In the genomic region with DNA sequence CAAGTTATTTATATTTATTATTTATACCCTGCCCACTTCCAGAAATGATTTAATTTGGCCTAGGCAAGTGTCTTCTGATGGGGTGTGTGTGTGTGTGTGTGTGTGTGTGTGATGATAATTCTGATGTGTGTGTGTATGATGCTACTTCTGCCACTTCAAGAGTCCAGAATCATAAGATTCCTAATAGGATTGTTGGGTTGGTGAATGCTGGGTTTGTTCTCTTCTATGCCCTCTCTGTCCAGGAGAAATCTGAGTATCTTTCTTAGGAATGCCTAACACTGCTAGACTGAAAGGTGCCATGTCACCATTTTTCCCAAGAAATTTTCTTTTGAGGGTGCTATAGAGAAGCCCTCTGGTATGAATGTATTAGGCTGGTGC, we compare ENCODE assay signal across 14 cellular contexts.
DNase-seq lines count a peak whose midpoint lies in the region; ATAC-seq and TF ChIP-seq lines count a peak whose summit lies in the region.
"Had no signal": no experiment of that assay in that cellular context is flagged by ENCODE, and none has a peak within 500 bp of the region (broad histone marks: within the 10 kb centered on the region; RNA-seq: fewer than 3 reads in every experiment).

No MANE protein-coding gene starts in this region.

- H3K27ac Mint-ChIP-seq in T-helper 1 cell treated with Interleukin-12 subunit alpha and Interleukin-12 subunit beta and Interleukin-4 antibody, amounts not matched to agents 30 μg/mL and 1 μg/mL, for 36 hours, result peak overlapping the region; percentile 82

- H3K4me1 ChIP-seq in Panc1 (ENCODE audit: control insufficient read depth, insufficient read depth, low read length) (peaks cover 65% of the 10 kb centered on the region), skeletal muscle satellite cell (ENCODE audit: control insufficient read depth, insufficient read depth, low read length) (peaks cover 61% of the 10 kb centered on the region)

- peak overlapping the region; percentile 20 for H3K4me2 ChIP-seq in skeletal muscle satellite cell (ENCODE audit: low read length)

- no peaks in the 10 kb centered on the region for H3K9me3 ChIP-seq in Panc1 (ENCODE audit: control insufficient read depth, insufficient read depth, low read depth, low read length)
- H3K9me3 ChIP-seq in skeletal muscle satellite cell (replicated peaks; ENCODE audit: low read length), result no peaks in the 10 kb centered on the region
- H3K9me3 ChIP-seq: thoracic aorta had no signal

- BruUV-seq in Panc1 (replicated peaks; lab: Mats Ljungman, UMichigan), result no TSS peak

- H3K27ac ChIP-seq in Panc1 (ENCODE audit: low read length) (peak overlapping the region; percentile 68), epithelial cell of prostate (peak overlapping the region; percentile 99)
- H3K27ac ChIP-seq: coronary artery, thoracic aorta had no signal

- no peak for ATAC-seq in Panc1
- ATAC-seq: activated naive CD4-positive, alpha-beta T cell treated with anti-CD3 and anti-CD28 coated beads, Interleukin-2, amount 50 U/mL, for 72 hours; K562; sciatic nerve had no signal

- POLR2A ChIA-PET in Panc1 (lab: Charles Lee), result no interaction called here

- no peak overlapping the region for H3K9ac ChIP-seq in skeletal muscle satellite cell (ENCODE audit: low read depth, low read length)

- H3K27me3 Mint-ChIP-seq in T-helper 1 cell treated with Interleukin-12 subunit alpha and Interleukin-12 subunit beta and Interleukin-4 antibody, amounts not matched to agents 30 μg/mL and 1 μg/mL, for 36 hours (ENCODE audit: low read depth), result no peaks in the 10 kb centered on the region

- CTCF ChIA-PET in Panc1 (lab: Charles Lee), result no interaction called here

- H3K9me3 Mint-ChIP-seq in T-helper 1 cell treated with Interleukin-12 subunit alpha and Interleukin-12 subunit beta and Interleukin-4 antibody, amounts not matched to agents 30 μg/mL and 1 μg/mL, for 36 hours, result no peaks in the 10 kb centered on the region

- H3K4me3 Mint-ChIP-seq in T-helper 1 cell treated with Interleukin-12 subunit alpha and Interleukin-12 subunit beta and Interleukin-4 antibody, amounts not matched to agents 30 μg/mL and 1 μg/mL, for 36 hours, result peak overlapping the region; percentile 57

- intact Hi-C loops in Panc1 (cut with micrococcal nuclease; ENCODE audit: unreplicated experiment), result no loop called here

- DNase-seq in T-helper 1 cell (no peak), Panc1 (ENCODE audit: low read depth, low spot score) (no peak), epithelial cell of prostate (ENCODE audit: low read depth, low spot score) (no peak), activated gamma-delta T cell (lab: John Stamatoyannopoulos, UW) (no peak), NCI-H2107 treated with DMSO at 0.1 percent for 48 hours (lab: John Stamatoyannopoulos, UW; ENCODE audit: unreplicated experiment) (no peak), NCI-H187 (lab: John Stamatoyannopoulos, UW) (no peak)
- DNase-seq: activated CD4-positive, alpha-beta T cell treated with anti-CD3 and anti-CD28 coated beads for 48 hours had no signal

- no peaks in the 10 kb centered on the region for H3K27me3 ChIP-seq in Panc1 (ENCODE audit: control insufficient read depth, insufficient read depth, low read length)
- no peaks in the 10 kb centered on the region for H3K27me3 ChIP-seq in skeletal muscle satellite cell (ENCODE audit: control insufficient read depth, insufficient read depth, low read length)

- H3K4me1 Mint-ChIP-seq in T-helper 1 cell treated with Interleukin-12 subunit alpha and Interleukin-12 subunit beta and Interleukin-4 antibody, amounts not matched to agents 30 μg/mL and 1 μg/mL, for 36 hours (ENCODE audit: low read depth), result peaks cover 86% of the 10 kb centered on the region

- in situ Hi-C loops in Panc1 (cut with HindIII; ENCODE audit: low pct_unique_long_range_greater_than_20kb, low sequenced_read_pairs), result no loop called here

- H3K4me3 ChIP-seq in Panc1 (ENCODE audit: low read depth in 2 of 2, low read length in 2 of 2), result no peak overlapping the region
- no peak overlapping the region for H3K4me3 ChIP-seq in skeletal muscle satellite cell (ENCODE audit: low read length)
- H3K4me3 ChIP-seq: coronary artery, K562, thoracic aorta had no signal

- H3K36me3 ChIP-seq in Panc1 (ENCODE audit: control insufficient read depth, insufficient read depth, low read length) (no peaks in the 10 kb centered on the region), skeletal muscle satellite cell (ENCODE audit: insufficient read depth, low read length) (peaks cover 10% of the 10 kb centered on the region)
- H3K36me3 ChIP-seq: thoracic aorta had no signal

- peaks cover 24% of the 10 kb centered on the region for H3K36me3 Mint-ChIP-seq in T-helper 1 cell treated with Interleukin-12 subunit alpha and Interleukin-12 subunit beta and Interleukin-4 antibody, amounts not matched to agents 30 μg/mL and 1 μg/mL, for 36 hours (ENCODE audit: low read depth)

- no peak for TF ChIP-seq CTCF in Panc1 (IDR thresholded peaks at IDR 0.05)
